8 cellular contexts compared by ENCODE assay signal in the genomic region with DNA sequence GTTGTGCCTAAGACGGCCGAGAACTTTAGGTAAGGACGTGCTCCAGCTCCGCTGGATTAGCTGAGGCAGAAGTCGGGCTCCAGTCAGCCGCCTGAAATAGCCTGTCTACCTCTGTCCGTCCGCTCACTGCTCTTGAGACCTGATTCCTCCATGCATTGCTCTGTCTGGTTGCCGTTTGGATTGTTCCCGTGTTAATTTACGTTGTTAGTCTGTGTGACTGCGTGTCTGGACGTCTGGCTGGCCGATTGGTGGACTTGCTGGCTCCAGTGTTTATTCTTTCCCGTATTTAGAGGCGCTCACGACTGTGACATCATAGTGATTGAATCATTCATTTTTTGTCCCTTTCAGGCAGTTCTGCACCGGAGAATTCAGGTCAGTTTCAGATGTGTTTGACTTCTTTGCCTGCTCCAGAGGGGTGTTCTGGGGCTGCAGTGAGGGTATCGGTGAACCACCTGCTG. TPM values are rescaled to one million over a fixed set of nuclear protein-coding genes. Genes with fewer than 3 reads are reported as not detected.
DNase-seq lines count a peak whose midpoint lies in the region; ATAC-seq and TF ChIP-seq lines count a peak whose summit lies in the region.

No MANE protein-coding gene starts in this region.

- DNase-seq in activated naive CD8-positive, alpha-beta T cell treated with anti-CD3 and anti-CD28 coated beads for 36 hours, result no peak
- DNase-seq in iris pigment epithelial cell (ENCODE audit: low read depth) (peak; percentile 77), suprapubic skin (ENCODE audit: low spot score in 2 of 2) (no peak), NCI-H345 treated with DMSO at 0.1 percent for 48 hours (lab: John Stamatoyannopoulos, UW; ENCODE audit: unreplicated experiment) (no peak), NK-92 (lab: John Stamatoyannopoulos, UW; ENCODE audit: unreplicated experiment) (no peak)

- no peaks in the 10 kb centered on the region for H3K27me3 ChIP-seq in BLaER1 treated with 17β-estradiol and CSF1 and Interleukin-3, amounts not matched to agents 10 nM and 100 nM
- H3K27me3 ChIP-seq in suprapubic skin, result no peaks in the 10 kb centered on the region

- peak overlapping the region; percentile 82 to 98 (median 90) for H3K4me3 ChIP-seq in BLaER1 treated with 17β-estradiol and CSF1 and Interleukin-3, amounts not matched to agents 10 nM and 100 nM
- peak overlapping the region; percentile 94 for H3K4me3 ChIP-seq in suprapubic skin

- peak overlapping the region; percentile 81 to 90 (median 85) for H3K9ac ChIP-seq in BLaER1 treated with 17β-estradiol and CSF1 and Interleukin-3, amounts not matched to agents 10 nM and 100 nM

- no peaks in the 10 kb centered on the region for H3K9me3 ChIP-seq in BLaER1 treated with 17β-estradiol and CSF1 and Interleukin-3, amounts not matched to agents 10 nM and 100 nM (replicated peaks in 1 of 11)
- H3K9me3 ChIP-seq in suprapubic skin, result no peaks in the 10 kb centered on the region

- no peaks in the 10 kb centered on the region for H3K27me3 Mint-ChIP-seq in activated naive CD8-positive, alpha-beta T cell treated with anti-CD3 and anti-CD28 coated beads for 36 hours

- peaks cover 34% of the 10 kb centered on the region for H3K36me3 Mint-ChIP-seq in activated naive CD8-positive, alpha-beta T cell treated with anti-CD3 and anti-CD28 coated beads for 36 hours

- H3K4me2 ChIP-seq in BLaER1 treated with 17β-estradiol and CSF1 and Interleukin-3, amounts not matched to agents 10 nM and 100 nM, result peak overlapping the region; percentile 85 to 98 (median 94)

- peaks cover 20 to 49% (median 47%) of the 10 kb centered on the region in 11 experiments for H3K36me3 ChIP-seq in BLaER1 treated with 17β-estradiol and CSF1 and Interleukin-3, amounts not matched to agents 10 nM and 100 nM
- H3K36me3 ChIP-seq in suprapubic skin, result peaks cover 25% of the 10 kb centered on the region

- no peak for TF ChIP-seq POLR2A in suprapubic skin (IDR thresholded peaks at IDR 0.05)

- H3K4me3 Mint-ChIP-seq in activated naive CD8-positive, alpha-beta T cell treated with anti-CD3 and anti-CD28 coated beads for 36 hours, result peak overlapping the region; percentile 95

- H3K4me1 Mint-ChIP-seq in activated naive CD8-positive, alpha-beta T cell treated with anti-CD3 and anti-CD28 coated beads for 36 hours, result peaks cover 35% of the 10 kb centered on the region

- TF ChIP-seq EP300 in suprapubic skin (IDR thresholded peaks at IDR 0.05), result no peak

- ATAC-seq in HG02571 (IDR thresholded peaks at IDR 0.05; ENCODE audit: unreplicated experiment) (peak; percentile 18), HG03175 (IDR thresholded peaks at IDR 0.05; ENCODE audit: unreplicated experiment) (no peak)

- peaks cover 3% of the 10 kb centered on the region for H3K9me3 Mint-ChIP-seq in activated naive CD8-positive, alpha-beta T cell treated with anti-CD3 and anti-CD28 coated beads for 36 hours

- peak overlapping the region; percentile 70 to 87 (median 81) for H3K27ac ChIP-seq in BLaER1 treated with 17β-estradiol and CSF1 and Interleukin-3, amounts not matched to agents 10 nM and 100 nM
- peak overlapping the region; percentile 85 for H3K27ac ChIP-seq in suprapubic skin

- peak overlapping the region; percentile 98 for H3K27ac Mint-ChIP-seq in activated naive CD8-positive, alpha-beta T cell treated with anti-CD3 and anti-CD28 coated beads for 36 hours

- TF ChIP-seq CTCF in suprapubic skin (IDR thresholded peaks at IDR 0.05), result no peak

- WGBS in suprapubic skin, result 6% methylated on average over 18 of the region's 19 CpGs

- H3K4me1 ChIP-seq in BLaER1 treated with 17β-estradiol and CSF1 and Interleukin-3, amounts not matched to agents 10 nM and 100 nM, result peaks cover 22 to 42% (median 31%) of the 10 kb centered on the region in 10 experiments
- peaks cover 20% of the 10 kb centered on the region for H3K4me1 ChIP-seq in suprapubic skin

- H4K20me1 ChIP-seq in BLaER1 treated with 17β-estradiol and CSF1 and Interleukin-3, amounts not matched to agents 10 nM and 100 nM, result peaks cover 0 to 21% (median 0%) of the 10 kb centered on the region in 11 experiments; a peak in 6 of 22 replicates

RNA-seq across cellular contexts. Expression of a gene that starts 0.7 kb away (rescaled TPM):
- 100 to 1,000 TPM; 127 to 133 TPM for total RNA-seq in activated naive CD8-positive, alpha-beta T cell treated with anti-CD3 and anti-CD28 coated beads for 36 hours
- 10 to 100 TPM; 28.6 to 34.4 (median 29.9) TPM for total RNA-seq in suprapubic skin

RNA-seq across cellular contexts. Expression of a gene that starts 23.3 kb away (rescaled TPM):
- total RNA-seq in activated naive CD8-positive, alpha-beta T cell treated with anti-CD3 and anti-CD28 coated beads for 36 hours, result 1,000 to 10,000 TPM; 1,441 to 1,525 TPM
- 100 to 1,000 TPM; 327 to 396 (median 357) TPM for total RNA-seq in suprapubic skin
